Comparison of ENCODE assay signal across 26 cellular contexts in the genomic region with DNA sequence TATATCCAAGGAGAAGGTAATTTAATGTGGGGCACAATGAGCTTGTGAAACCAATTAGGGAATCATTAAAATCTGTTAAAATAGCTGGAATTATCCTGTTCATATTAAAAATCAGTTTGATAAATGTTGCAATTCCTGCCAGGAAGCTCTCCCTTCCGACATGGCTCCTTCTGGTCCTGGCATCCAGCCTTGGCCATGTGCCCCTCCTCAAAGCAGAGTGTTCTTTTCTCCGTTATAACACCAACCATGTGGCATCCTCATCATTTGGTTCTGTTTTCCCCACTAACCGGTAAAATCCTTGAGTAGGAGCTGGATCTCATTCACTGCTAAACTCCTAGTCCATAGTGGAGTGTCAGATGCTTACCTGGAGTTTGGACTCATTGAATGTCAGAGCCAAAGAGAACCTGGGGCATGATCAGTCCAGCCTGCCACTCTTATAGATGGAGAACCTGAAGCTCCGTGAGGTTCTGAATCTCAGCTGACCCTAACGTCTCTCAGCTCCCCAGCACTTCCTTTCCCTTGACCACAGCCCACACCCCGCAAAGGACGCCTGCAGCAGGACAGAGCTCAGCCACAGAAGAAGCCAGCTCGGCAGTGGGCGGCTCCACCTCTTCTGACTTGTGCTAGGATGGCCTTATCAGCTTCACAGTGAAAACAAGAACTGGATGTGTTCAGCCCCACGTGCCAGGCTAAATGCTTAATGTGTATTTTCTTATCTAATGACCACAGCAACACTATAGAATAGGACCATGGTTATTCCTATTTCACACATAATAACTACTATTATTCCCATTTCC.
DNase-seq lines count a peak whose midpoint lies in the region; ATAC-seq, FAIRE-seq and TF ChIP-seq lines count a peak whose summit lies in the region.
"Had no signal": no experiment of that assay in that cellular context is flagged by ENCODE, and none has a peak within 500 bp of the region (broad histone marks: within the 10 kb centered on the region; RNA-seq: fewer than 3 reads in every experiment).

No MANE protein-coding gene starts in this region.

- H3K4me1 Mint-ChIP-seq in chondrocyte (ENCODE audit: low read depth) (peaks cover 43% of the 10 kb centered on the region), mesothelial cell of epicardium (no peaks in the 10 kb centered on the region)
- H3K4me1 Mint-ChIP-seq: activated naive CD8-positive, alpha-beta T cell treated with anti-CD3 and anti-CD28 coated beads for 36 hours had no signal

- H3K4me2 ChIP-seq in mammary epithelial cell (ENCODE audit: insufficient read depth, low read depth, low read length), result no peak overlapping the region
- H3K4me2 ChIP-seq: smooth muscle cell had no signal

- TF ChIP-seq CTCF in breast epithelium (IDR thresholded peaks at IDR 0.05) (no peak), mammary epithelial cell (conservative IDR thresholded peaks at IDR 0.05 in 1 of 2, IDR thresholded peaks at IDR 0.05 in 1 of 2; ENCODE audit: extremely low read depth in 1 of 2, insufficient read depth in 1 of 2, low read depth in 1 of 2, low read length in 2 of 2) (no peak), chondrocyte (IDR thresholded peaks at IDR 0.05) (no peak), kidney (IDR thresholded peaks at IDR 0.05; ENCODE audit: borderline replicate concordance, extremely low read depth, insufficient read depth) (no peak), tibial artery (IDR thresholded peaks at IDR 0.05) (no peak), mesothelial cell of epicardium (IDR thresholded peaks at IDR 0.05; ENCODE audit: unreplicated experiment) (no peak)

- ATAC-seq in GM21367 (IDR thresholded peaks at IDR 0.05; ENCODE audit: unreplicated experiment), result no peak
- ATAC-seq: activated CD8-positive, alpha-beta T cell treated with anti-CD3 and anti-CD28 coated beads for 36 hours; activated T-cell treated with anti-CD3 and anti-CD28 coated beads, Interleukin-2, amount 50 U/mL, for 72 hours; left lobe of liver had no signal

- H3K9me3 ChIP-seq in breast epithelium (no peaks in the 10 kb centered on the region), mammary epithelial cell (replicated peaks; ENCODE audit: insufficient read depth, low read length) (no peaks in the 10 kb centered on the region), kidney (ENCODE audit: control insufficient read depth in 1 of 2, low read length in 2 of 2) (peaks cover 0 to 4% of the 10 kb centered on the region in 2 donors), tibial artery (no peaks in the 10 kb centered on the region)
- H3K9me3 ChIP-seq: esophagus squamous epithelium had no signal

- intact Hi-C loops in breast epithelium (cut with DNase I; ENCODE audit: low total_unique reads), result no loop called here
- intact Hi-C loops in mammary epithelial cell (cut with micrococcal nuclease), result no loop called here
- intact Hi-C loops in kidney (cut with DNase I), result no loop called here
- intact Hi-C loops in tibial artery (cut with DNase I; ENCODE audit: low total_unique reads), result no loop called here
- intact Hi-C loops in head of caudate nucleus (cut with DNase I), result no loop called here

- FAIRE-seq in kidney (lab: Jason Lieb, UNC), result no peak
- FAIRE-seq: bronchial epithelial cell, RCC 7860, TTC549 had no signal

- TF ChIP-seq POLR2A in breast epithelium (IDR thresholded peaks at IDR 0.05), result no peak

- H3K9ac ChIP-seq in mammary epithelial cell (ENCODE audit: insufficient read depth, low read length) (no peak overlapping the region), kidney (ENCODE audit: low read length in 2 of 2) (no peak overlapping the region)

- dilution Hi-C loops in mammary epithelial cell (cut with HindIII; ENCODE audit: low sequenced_read_pairs), result no loop called here

- H3K4me3 Mint-ChIP-seq in chondrocyte (ENCODE audit: unreplicated experiment), result no peak overlapping the region
- H3K4me3 Mint-ChIP-seq in mesothelial cell of epicardium, result no peak overlapping the region
- H3K4me3 Mint-ChIP-seq: activated CD8-positive, alpha-beta T cell treated with anti-CD3 and anti-CD28 coated beads for 36 hours; activated naive CD8-positive, alpha-beta T cell treated with anti-CD3 and anti-CD28 coated beads for 36 hours; activated T-cell treated with anti-CD3 and anti-CD28 coated beads, Interleukin-2, amount 50 U/mL, for 72 hours; H9 had no signal

- no peak overlapping the region for H3K4me3 ChIP-seq in breast epithelium
- no peak overlapping the region for H3K4me3 ChIP-seq in mammary epithelial cell (replicated peaks in 1 of 3; ENCODE audit: insufficient read depth in 1 of 3, low read depth in 2 of 3, low read length in 3 of 3)
- H3K4me3 ChIP-seq in kidney (ENCODE audit: low read length in 2 of 2), result no peak overlapping the region
- no peak overlapping the region for H3K4me3 ChIP-seq in tibial artery
- H3K4me3 ChIP-seq: esophagus squamous epithelium, smooth muscle cell had no signal

- H3K27ac Mint-ChIP-seq in chondrocyte (ENCODE audit: unreplicated experiment) (peak overlapping the region; percentile 76), mesothelial cell of epicardium (no peak overlapping the region)
- H3K27ac Mint-ChIP-seq: activated CD8-positive, alpha-beta T cell treated with anti-CD3 and anti-CD28 coated beads for 36 hours; activated naive CD8-positive, alpha-beta T cell treated with anti-CD3 and anti-CD28 coated beads for 36 hours; activated T-cell treated with anti-CD3 and anti-CD28 coated beads, Interleukin-2, amount 50 U/mL, for 72 hours; H9 had no signal

- no peaks in the 10 kb centered on the region for H3K36me3 ChIP-seq in breast epithelium
- H3K36me3 ChIP-seq in mammary epithelial cell (ENCODE audit: insufficient read depth, low read length), result no peaks in the 10 kb centered on the region
- no peaks in the 10 kb centered on the region for H3K36me3 ChIP-seq in kidney (ENCODE audit: control insufficient read depth in 1 of 2, insufficient read depth in 2 of 2, low read length in 2 of 2)
- H3K36me3 ChIP-seq in tibial artery, result peaks cover 0 to 6% (median 0%) of the 10 kb centered on the region in 3 donors
- H3K36me3 ChIP-seq: esophagus squamous epithelium had no signal

- no peaks in the 10 kb centered on the region for H3K79me2 ChIP-seq in mammary epithelial cell (ENCODE audit: insufficient read depth, low read length)

- in situ Hi-C loops in mammary epithelial cell (cut with MboI; ENCODE audit: low sequenced_read_pairs in 2 of 2), result no loop called here

- H3K36me3 Mint-ChIP-seq in chondrocyte (ENCODE audit: low read depth), result peaks cover 28% of the 10 kb centered on the region
- H3K36me3 Mint-ChIP-seq in mesothelial cell of epicardium, result peaks cover 35% of the 10 kb centered on the region
- H3K36me3 Mint-ChIP-seq: activated naive CD8-positive, alpha-beta T cell treated with anti-CD3 and anti-CD28 coated beads for 36 hours had no signal

- H3K27me3 ChIP-seq in breast epithelium (no peaks in the 10 kb centered on the region), mammary epithelial cell (ENCODE audit: insufficient read depth, low read length) (no peaks in the 10 kb centered on the region), tibial artery (no peaks in the 10 kb centered on the region)
- H3K27me3 ChIP-seq: esophagus squamous epithelium had no signal

- H3K27ac ChIP-seq in breast epithelium, result peak overlapping the region; percentile 5 to 69
- H3K27ac ChIP-seq in mammary epithelial cell (ENCODE audit: insufficient read depth, low read depth, low read length), result no peak overlapping the region
- no peak overlapping the region for H3K27ac ChIP-seq in kidney (ENCODE audit: low read depth in 2 of 2, low read length in 2 of 2)
- peak overlapping the region; percentile 36 to 53 for H3K27ac ChIP-seq in tibial artery

- H3K27me3 Mint-ChIP-seq in chondrocyte (ENCODE audit: low read depth), result no peaks in the 10 kb centered on the region
- no peaks in the 10 kb centered on the region for H3K27me3 Mint-ChIP-seq in mesothelial cell of epicardium (ENCODE audit: low read depth)

- peaks cover 21% of the 10 kb centered on the region for H3K9me3 Mint-ChIP-seq in chondrocyte (ENCODE audit: low read depth)
- peaks cover 30% of the 10 kb centered on the region for H3K9me3 Mint-ChIP-seq in mesothelial cell of epicardium

- CTCF ChIA-PET in mammary epithelial cell (lab: Charles Lee; ENCODE audit: low non-redundant PET), result no interaction called here

- 76% methylated on average over 10 of the region's 10 CpGs for WGBS in mammary epithelial cell (ENCODE audit: low coverage, missing lambda C conversion rate)

- no peaks in the 10 kb centered on the region for H4K20me1 ChIP-seq in mammary epithelial cell (ENCODE audit: insufficient read depth, low read length)

- H2AFZ ChIP-seq in mammary epithelial cell (ENCODE audit: low read depth, low read length), result no peak overlapping the region

- H3K4me1 ChIP-seq in breast epithelium (peaks cover 0 to 3% of the 10 kb centered on the region in 2 donors), mammary epithelial cell (ENCODE audit: insufficient read depth, low read length) (no peaks in the 10 kb centered on the region), kidney (ENCODE audit: control insufficient read depth in 1 of 2, insufficient read depth in 1 of 2, low read depth in 1 of 2, low read length in 2 of 2) (no peaks in the 10 kb centered on the region), tibial artery (peaks cover 0 to 32% (median 10%) of the 10 kb centered on the region in 4 donors)

- DNase-seq in breast epithelium (ENCODE audit: low spot score in 2 of 2), result no peak
- DNase-seq in mammary epithelial cell, result no peak
- no peak for DNase-seq in chondrocyte (ENCODE audit: low spot score)
- peak; percentile 69 for DNase-seq in kidney
- peak in 1 of 2 donors; percentile 46 for DNase-seq in tibial artery
- DNase-seq in mesothelial cell of epicardium (ENCODE audit: low spot score in 2 of 2, unreplicated experiment in 2 of 2), result no peak
- no peak for DNase-seq in head of caudate nucleus
- DNase-seq: 8988T; activated CD8-positive, alpha-beta T cell treated with anti-CD3 and anti-CD28 coated beads for 36 hours; activated naive CD8-positive, alpha-beta T cell treated with anti-CD3 and anti-CD28 coated beads for 36 hours; activated T-cell treated with anti-CD3 and anti-CD28 coated beads, Interleukin-2, amount 50 U/mL, for 72 hours; DMS153; effector CD4-positive, alpha-beta T cell; esophagus squamous epithelium; H9; KG1; NCI-H1048; NCI-H2081; NCI-H69; trophoblast cell had no signal

- BruUV-seq in mammary epithelial cell (replicated peaks; lab: Mats Ljungman, UMichigan), result no TSS peak

Comparison
In these comparisons a context has a peak if more than half of its experiments do, and no peak if none do; other contexts are left out.
1. H3K27ac ChIP-seq: peak in breast epithelium (2 of 2) and tibial artery (2 of 2); none in mammary epithelial cell (single experiment) and kidney (0 of 2).